Comparison of ENCODE assay signal across 1 cellular context in the genomic region with DNA sequence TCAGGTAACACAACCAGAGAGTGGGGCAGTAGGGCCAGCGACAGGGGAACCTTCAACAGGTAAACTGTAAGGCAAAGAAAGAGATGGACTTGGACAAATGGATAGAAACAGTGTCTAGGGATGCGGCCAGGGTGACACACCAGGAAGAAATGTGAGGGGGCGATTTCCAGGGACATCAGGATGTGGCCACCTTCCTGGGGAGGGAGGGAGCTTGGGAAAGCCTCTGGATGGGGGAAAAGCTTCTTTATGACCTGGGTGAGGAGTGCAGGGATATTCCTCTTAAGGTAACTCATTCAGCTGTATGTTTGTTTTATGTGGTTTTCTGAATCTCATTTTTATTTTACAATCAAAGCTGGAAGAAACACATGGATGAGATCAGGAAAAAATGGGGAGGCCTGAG.
TF ChIP-seq lines count a peak whose summit lies in the region.

No MANE protein-coding gene starts in this region.

TF ChIP-seq in IMR-90, 13 proteins besides CTCF, POLR2A, EP300 and RAD21:
- TF ChIP-seq RCOR1 (IDR thresholded peaks at IDR 0.05; ENCODE audit: insufficient replicate concordance, low read length) (no peak), MAZ (IDR thresholded peaks at IDR 0.05; ENCODE audit: borderline replicate concordance, low read depth, low read length) (peak; percentile 62; the same call in 1 of the 2 replicates), RFX5 (IDR thresholded peaks at IDR 0.05; ENCODE audit: low read depth, low read length) (no peak), FOS (IDR thresholded peaks at IDR 0.05; ENCODE audit: low read depth, low read length) (no peak)
